18 cellular contexts compared by ENCODE assay signal in genomic region chr4:29309050-29309449, GRCh38.
A peak's percentile ranks its signal among the peaks of the same experiment; 100 is the strongest.
DNase-seq lines count a peak whose midpoint lies in the region; ATAC-seq, FAIRE-seq and TF ChIP-seq lines count a peak whose summit lies in the region.
"Had no signal": no experiment of that assay in that cellular context is flagged by ENCODE, and none has a peak within 500 bp of the region (broad histone marks: within the 10 kb centered on the region; RNA-seq: fewer than 3 reads in every experiment).

No MANE protein-coding gene starts in this region.

- no peak overlapping the region for H2BK12ac ChIP-seq in mesenchymal stem cell (ENCODE audit: low read length in 2 of 2)

- H3K4me3 ChIP-seq in bronchial epithelial cell (ENCODE audit: low read depth, low read length) (no peak overlapping the region), mesenchymal stem cell (ENCODE audit: insufficient read depth in 1 of 2, low read depth in 1 of 2, low read length in 2 of 2) (no peak overlapping the region), lower lobe of right lung (no peak overlapping the region)
- H3K4me3 ChIP-seq: suprapubic skin had no signal

- H2BK5ac ChIP-seq in mesenchymal stem cell (ENCODE audit: low read depth, low read length, poor library complexity, severe bottlenecking), result no peak overlapping the region

- no peak overlapping the region for H2AFZ ChIP-seq in mesenchymal stem cell (ENCODE audit: low read depth, low read length)

- no peak overlapping the region for H4K91ac ChIP-seq in mesenchymal stem cell (ENCODE audit: low read length)

- H3K9me3 ChIP-seq in mesenchymal stem cell (ENCODE audit: control insufficient read depth, low read length), result no peaks in the 10 kb centered on the region
- H3K9me3 ChIP-seq in lower lobe of right lung, result no peaks in the 10 kb centered on the region
- H3K9me3 ChIP-seq: suprapubic skin had no signal

- H3K4me2 ChIP-seq in mesenchymal stem cell (ENCODE audit: low read length, poor library complexity, severe bottlenecking), result no peak overlapping the region

- H3K18ac ChIP-seq in mesenchymal stem cell (ENCODE audit: low read depth in 1 of 2, low read length in 2 of 2), result no peak overlapping the region

- H3K4ac ChIP-seq in mesenchymal stem cell (ENCODE audit: low read depth in 1 of 2, low read length in 2 of 2), result no peak overlapping the region

- H3K23ac ChIP-seq in mesenchymal stem cell (ENCODE audit: low read length in 2 of 2), result no peak overlapping the region

- no peak overlapping the region for H2BK15ac ChIP-seq in mesenchymal stem cell (ENCODE audit: low read depth, poor library complexity, severe bottlenecking)

- ATAC-seq in lower lobe of right lung (no peak), GM21825 (IDR thresholded peaks at IDR 0.05; ENCODE audit: unreplicated experiment) (no peak)
- ATAC-seq: left lobe of liver had no signal

- H3K9ac ChIP-seq in mesenchymal stem cell (ENCODE audit: low read length), result no peak overlapping the region

- H3K27me3 ChIP-seq in bronchial epithelial cell (ENCODE audit: control insufficient read depth, insufficient read depth, low read length) (no peaks in the 10 kb centered on the region), mesenchymal stem cell (ENCODE audit: control insufficient read depth in 1 of 2, insufficient read depth in 1 of 2, low read length in 2 of 2) (no peaks in the 10 kb centered on the region), lower lobe of right lung (ENCODE audit: low read depth) (no peaks in the 10 kb centered on the region)
- H3K27me3 ChIP-seq: suprapubic skin had no signal

- H3K36me3 ChIP-seq in bronchial epithelial cell (ENCODE audit: control insufficient read depth, insufficient read depth, low read length), result no peaks in the 10 kb centered on the region
- H3K36me3 ChIP-seq in mesenchymal stem cell (ENCODE audit: control insufficient read depth in 1 of 2, insufficient read depth in 2 of 2, low read depth in 1 of 2, low read length in 2 of 2), result no peaks in the 10 kb centered on the region
- no peaks in the 10 kb centered on the region for H3K36me3 ChIP-seq in lower lobe of right lung
- H3K36me3 ChIP-seq: suprapubic skin had no signal

- no peak overlapping the region for H4K8ac ChIP-seq in mesenchymal stem cell (ENCODE audit: low read length)

- no peak for FAIRE-seq in bronchial epithelial cell (lab: Jason Lieb, UNC)

- no peaks in the 10 kb centered on the region for H3K79me1 ChIP-seq in mesenchymal stem cell (replicated peaks; ENCODE audit: low read length, poor library complexity, severe bottlenecking)

- no peak for TF ChIP-seq CTCF in bronchial epithelial cell (IDR thresholded peaks at IDR 0.05; ENCODE audit: insufficient read depth, low read length, severe bottlenecking)
- TF ChIP-seq CTCF in lower lobe of right lung (IDR thresholded peaks at IDR 0.05), result no peak

- H3K27ac ChIP-seq in mesenchymal stem cell (ENCODE audit: low read length, poor library complexity, severe bottlenecking) (no peak overlapping the region), lower lobe of right lung (no peak overlapping the region)
- H3K27ac ChIP-seq: suprapubic skin had no signal

- no peak overlapping the region for H2AK5ac ChIP-seq in mesenchymal stem cell (ENCODE audit: low read length, severe bottlenecking)

- H2BK120ac ChIP-seq in mesenchymal stem cell (ENCODE audit: low read depth, low read length), result no peak overlapping the region

- H3K4me1 ChIP-seq in mesenchymal stem cell (ENCODE audit: control insufficient read depth, insufficient read depth, low read depth, low read length) (no peaks in the 10 kb centered on the region), lower lobe of right lung (no peaks in the 10 kb centered on the region)
- H3K4me1 ChIP-seq: suprapubic skin had no signal

- 25% methylated on average over 2 of the region's 3 CpGs for WGBS in mesenchymal stem cell

- H3K14ac ChIP-seq in mesenchymal stem cell (ENCODE audit: low read length in 2 of 2), result no peak overlapping the region

- intact Hi-C loops in lower lobe of right lung (cut with DNase I), result no loop called here

- DNase-seq in ELR (ENCODE audit: low read depth) (peak; percentile 89), NCI-H226 (peak; percentile 41), bronchial epithelial cell (ENCODE audit: low read depth) (peak; percentile 30), mesenchymal stem cell (peak; percentile 33), HuH-7 (ENCODE audit: low spot score) (no peak), lower lobe of right lung (no peak), GOT3 (lab: John Stamatoyannopoulos, UW) (no peak)
- DNase-seq: activated CD4-positive, alpha-beta T cell treated with anti-CD3 and anti-CD28 coated beads for 1 hour; CD4-positive, alpha-beta memory T cell; DMS79 treated with DMSO at 0.1 percent for 48 hours; glutamatergic neuron; Karpas-422; NCI-H1105; NCI-H2107; NCI-H526 treated with DMSO at 0.1 percent for 48 hours had no signal

Comparison
In these comparisons a context has a peak if more than half of its experiments do, and no peak if none do; other contexts are left out.
1. DNase-seq: peak in ELR (single experiment), NCI-H226 (single experiment), bronchial epithelial cell (single experiment) and mesenchymal stem cell (single experiment); none in HuH-7 (single experiment), lower lobe of right lung (single experiment) and GOT3 (single experiment).